Comparison of ENCODE assay signal across 9 cellular contexts in the genomic region with DNA sequence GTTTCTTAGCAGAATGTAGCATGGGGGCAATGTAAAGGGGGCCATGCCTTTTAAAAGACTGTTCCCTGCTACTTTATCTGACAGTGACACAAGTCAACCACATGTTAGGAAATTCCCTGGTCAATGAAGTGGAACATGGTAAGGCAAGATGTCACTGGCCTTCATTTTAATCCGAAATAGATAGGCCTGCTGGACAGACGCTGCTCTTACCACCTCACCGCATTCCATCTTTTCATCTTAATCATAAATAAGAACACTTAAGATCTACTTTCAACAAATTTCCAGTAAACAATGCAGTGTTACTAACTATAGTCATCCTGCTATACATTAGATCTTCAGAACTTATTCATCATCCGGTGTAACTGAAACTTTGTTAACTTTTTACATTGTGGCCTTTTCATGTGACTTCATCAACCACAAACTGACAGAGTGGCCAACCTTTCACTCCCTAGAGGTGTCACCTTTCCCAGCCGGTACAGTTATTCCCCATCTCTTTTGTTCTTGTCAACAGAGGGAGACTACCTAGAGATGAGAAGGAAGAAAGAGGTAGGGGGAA. TPM values are rescaled to one million over a fixed set of nuclear protein-coding genes. Genes with fewer than 3 reads are reported as not detected.
DNase-seq lines count a peak whose midpoint lies in the region; ATAC-seq, FAIRE-seq and TF ChIP-seq lines count a peak whose summit lies in the region.
"Had no signal": no experiment of that assay in that cellular context is flagged by ENCODE, and none has a peak within 500 bp of the region (broad histone marks: within the 10 kb centered on the region; RNA-seq: fewer than 3 reads in every experiment).

No MANE protein-coding gene starts in this region.

- FAIRE-seq in GM12892 (lab: Jason Lieb, UNC), result peak; percentile 89

- H3K36me3 ChIP-seq in ascending aorta, result no peaks in the 10 kb centered on the region

- H3K27me3 ChIP-seq in ascending aorta, result no peaks in the 10 kb centered on the region

- H3K9me3 ChIP-seq in ascending aorta, result no peaks in the 10 kb centered on the region

- no peaks in the 10 kb centered on the region for H3K4me1 ChIP-seq in ascending aorta

- H3K4me3 ChIP-seq in choroid plexus epithelial cell (ENCODE audit: low read depth, low read length) (no peak overlapping the region), ascending aorta (no peak overlapping the region)
- H3K4me3 ChIP-seq: skin epidermis had no signal

- intact Hi-C loops in ascending aorta (cut with DNase I), result no loop called here
- intact Hi-C loops in left colon (cut with DNase I, micrococcal nuclease), result no loop called here

- H3K27ac ChIP-seq in ascending aorta, result no peak overlapping the region
- H3K27ac ChIP-seq: skin epidermis had no signal

- TF ChIP-seq CTCF in choroid plexus epithelial cell (conservative IDR thresholded peaks at IDR 0.05; ENCODE audit: low read depth, low read length), result no peak
- TF ChIP-seq CTCF in ascending aorta (IDR thresholded peaks at IDR 0.05), result no peak

- ATAC-seq in GM21447 (IDR thresholded peaks at IDR 0.05; ENCODE audit: unreplicated experiment) (peak; percentile 92), HG03469 (IDR thresholded peaks at IDR 0.05; ENCODE audit: unreplicated experiment) (peak; percentile 92), left colon (no peak)

- DNase-seq in GM12892 (ENCODE audit: insufficient read length), result no peak
- DNase-seq in choroid plexus epithelial cell (ENCODE audit: low read depth), result peak; percentile 40
- DNase-seq in DMS53 (lab: John Stamatoyannopoulos, UW), result no peak
- no peak for DNase-seq in NCI-H1105 (lab: John Stamatoyannopoulos, UW)
- DNase-seq in ascending aorta (ENCODE audit: low spot score in 2 of 2), result no peak
- no peak for DNase-seq in left colon

- no peak for TF ChIP-seq POLR2A in GM12892 (IDR thresholded peaks at IDR 0.05; ENCODE audit: low read depth, low read length)

RNA-seq across cellular contexts. Expression of a gene that starts 15.6 kb away (rescaled TPM):
- polyA plus RNA-seq in GM12892 (2012; ENCODE audit: missing spikeins), result not detected
- 0.11 TPM for total RNA-seq in ascending aorta
- total RNA-seq in left colon, result under 1 TPM; 0.40 to 0.56 TPM
